27 cellular contexts compared by ENCODE assay signal in the genomic region with DNA sequence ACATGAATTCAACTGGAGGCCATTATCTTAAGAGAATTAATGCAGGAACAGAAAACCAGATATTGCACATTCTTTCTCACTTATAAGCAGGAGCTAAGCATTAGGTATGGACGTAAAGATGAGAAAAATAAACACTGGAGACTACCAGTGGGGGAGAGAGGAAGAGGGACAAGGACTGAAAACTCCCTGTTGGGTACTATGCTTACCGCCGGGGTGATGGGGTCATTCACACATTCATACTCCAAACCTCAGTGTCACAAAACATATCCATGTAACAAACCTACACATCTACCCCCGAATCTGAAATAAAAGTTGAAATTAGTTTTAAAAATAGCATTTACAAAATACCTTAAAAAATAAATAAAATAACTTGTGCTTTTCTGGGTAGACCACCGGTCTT.
"Had no signal": no experiment of that assay in that cellular context is flagged by ENCODE, and none has a peak within 500 bp of the region (broad histone marks: within the 10 kb centered on the region; RNA-seq: fewer than 3 reads in every experiment).

No MANE protein-coding gene starts in this region.

- H3K9me3 Mint-ChIP-seq: neural progenitor cell; stimulated activated memory B cell treated with anti-CD40 and anti-IgM and Interleukin-4, amounts not matched to agents 10 μg/mL and 1 μg/mL and 100 μg/mL, for 72 hours; stimulated activated naive CD8-positive, alpha-beta T cell treated with anti-CD3 and anti-CD28 coated beads, Interleukin-15, amount 100 ng/mL, for 72 hours had no signal

- H3K27me3 Mint-ChIP-seq: progenitor cell of endocrine pancreas; stimulated activated naive CD8-positive, alpha-beta T cell treated with anti-CD3 and anti-CD28 coated beads, Interleukin-15, amount 100 ng/mL, for 72 hours had no signal

- H3K4me1 ChIP-seq: neural progenitor cell, upper lobe of left lung, vagina had no signal

- H3K9ac ChIP-seq: neural progenitor cell had no signal

- H2AFZ ChIP-seq: neural progenitor cell had no signal

- H3K27me3 ChIP-seq: neural progenitor cell, neutrophil, ovary, right atrium auricular region, right lobe of liver, transverse colon, upper lobe of left lung, vagina had no signal

- H3K4me1 Mint-ChIP-seq: nephron progenitor cell; neural progenitor cell; stimulated activated memory B cell treated with anti-CD40 and anti-IgM and Interleukin-4, amounts not matched to agents 10 μg/mL and 1 μg/mL and 100 μg/mL, for 72 hours had no signal

- H3K4me2 ChIP-seq: neural progenitor cell, smooth muscle cell had no signal

- DNase-seq: hypothalamus; islet precursor cell; left ventricle myocardium inferior; midbrain; mucosa of descending colon; naive thymus-derived CD4-positive, alpha-beta T cell; nephron progenitor cell; occipital lobe; ovary; right lobe of liver; stimulated activated CD4-positive, alpha-beta T cell treated with anti-CD3 and anti-CD28 coated beads, Interleukin-1b, Interleukin-23, amount 100 ng/mL, for 48 hours; stimulated activated CD4-positive, alpha-beta T cell treated with anti-CD3 and anti-CD28 coated beads, Interleukin-2, amount 100 ng/mL, for 48 hours; stimulated activated CD4-positive, alpha-beta T cell treated with anti-CD3 and anti-CD28 coated beads, Interleukin-4, amount 100 ng/mL, for 4 hours; stimulated activated CD8-positive, alpha-beta memory T cell treated with anti-CD3 and anti-CD28 coated beads, Interleukin-4, amount 100 ng/mL, for 48 hours; stimulated activated naive CD4-positive, alpha-beta T cell treated with Interleukin-2 at 50 U/mL for 16 hours; stimulated activated naive CD8-positive, alpha-beta T cell treated with anti-CD3 and anti-CD28 coated beads, Interleukin-15, amount 100 ng/mL, for 72 hours; substantia nigra; transverse colon; upper lobe of left lung had no signal

- H3K4me3 Mint-ChIP-seq: naive thymus-derived CD4-positive, alpha-beta T cell; nephron progenitor cell; neural progenitor cell; stimulated activated memory B cell treated with anti-CD40 and anti-IgM and Interleukin-4, amounts not matched to agents 10 μg/mL and 1 μg/mL and 100 μg/mL, for 72 hours; stimulated activated naive CD8-positive, alpha-beta T cell treated with anti-CD3 and anti-CD28 coated beads, Interleukin-15, amount 100 ng/mL, for 72 hours had no signal

- ATAC-seq: mucosa of descending colon; naive thymus-derived CD4-positive, alpha-beta T cell; right lobe of liver; stimulated activated memory B cell treated with anti-CD40 and anti-IgM and Interleukin-4, amounts not matched to agents 10 μg/mL and 1 μg/mL and 100 μg/mL, for 72 hours; stimulated activated naive CD8-positive, alpha-beta T cell treated with anti-CD3 and anti-CD28 coated beads, Interleukin-15, amount 100 ng/mL, for 72 hours had no signal

- H3K27ac ChIP-seq: neural progenitor cell, neutrophil, ovary, right atrium auricular region, transverse colon, upper lobe of left lung, vagina had no signal

- H3K4me3 ChIP-seq: left ventricle myocardium inferior, lung, mucosa of descending colon, neural progenitor cell, ovary, right atrium auricular region, right lobe of liver, smooth muscle cell, transverse colon, upper lobe of left lung, vagina had no signal

- H3K36me3 Mint-ChIP-seq: neural progenitor cell; stimulated activated memory B cell treated with anti-CD40 and anti-IgM and Interleukin-4, amounts not matched to agents 10 μg/mL and 1 μg/mL and 100 μg/mL, for 72 hours had no signal

- H3K27ac Mint-ChIP-seq: naive thymus-derived CD4-positive, alpha-beta T cell; neural progenitor cell; progenitor cell of endocrine pancreas; stimulated activated memory B cell treated with anti-CD40 and anti-IgM and Interleukin-4, amounts not matched to agents 10 μg/mL and 1 μg/mL and 100 μg/mL, for 72 hours; stimulated activated naive CD8-positive, alpha-beta T cell treated with anti-CD3 and anti-CD28 coated beads, Interleukin-15, amount 100 ng/mL, for 72 hours had no signal

- H3K36me3 ChIP-seq: left ventricle myocardium inferior, neural progenitor cell, neutrophil, ovary, right atrium auricular region, right lobe of liver, transverse colon, upper lobe of left lung, vagina had no signal

- H3K9me3 ChIP-seq: mucosa of descending colon, neutrophil, ovary, right atrium auricular region, right lobe of liver, transverse colon, upper lobe of left lung, vagina had no signal
